Comparison of ENCODE assay signal across 11 cellular contexts in the genomic region with DNA sequence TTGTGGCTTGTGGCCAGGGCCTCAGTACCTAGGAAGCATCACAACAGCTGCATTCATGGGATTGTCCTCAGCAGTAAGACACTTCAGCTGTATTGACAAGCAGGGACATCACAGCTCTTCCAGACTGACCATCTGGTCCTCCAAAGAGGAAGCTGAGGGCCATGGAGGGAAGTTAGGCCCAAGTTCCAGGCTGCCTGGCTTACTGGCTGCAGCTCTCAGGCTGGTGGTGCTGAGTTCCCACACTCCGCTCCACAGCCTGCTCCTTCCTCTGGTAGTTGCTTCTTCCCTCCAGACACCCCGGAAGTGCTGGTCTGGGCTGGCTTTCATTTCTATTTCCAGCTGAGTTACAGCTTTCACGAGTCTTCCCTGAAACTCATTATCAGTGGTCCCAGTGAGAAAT. TPM values are rescaled to one million over a fixed set of nuclear protein-coding genes. Genes with fewer than 3 reads are reported as not detected.
DNase-seq lines count a peak whose midpoint lies in the region; ATAC-seq and TF ChIP-seq lines count a peak whose summit lies in the region.
"Had no signal": no experiment of that assay in that cellular context is flagged by ENCODE, and none has a peak within 500 bp of the region (broad histone marks: within the 10 kb centered on the region; RNA-seq: fewer than 3 reads in every experiment).

No MANE protein-coding gene starts in this region.

- no peak for TF ChIP-seq CTCF in WERI-Rb-1 (IDR thresholded peaks at IDR 0.05; ENCODE audit: low read depth, low read length)
- no peak for TF ChIP-seq CTCF in upper lobe of right lung (IDR thresholded peaks at IDR 0.05)

- DNase-seq in activated naive CD4-positive, alpha-beta T cell treated with anti-CD3 and anti-CD28 coated beads, Interleukin-2, amount 50 U/mL, for 72 hours (ENCODE audit: low spot score in 2 of 2), result no peak
- no peak for DNase-seq in activated naive CD4-positive, alpha-beta T cell treated with Interleukin-2 at 50 U/mL for 16 hours
- no peak for DNase-seq in WERI-Rb-1
- DNase-seq in left lobe of liver (ENCODE audit: low spot score), result no peak
- no peak for DNase-seq in upper lobe of right lung
- no peak for DNase-seq in NCI-H2107 treated with DMSO at 0.1 percent for 48 hours (lab: John Stamatoyannopoulos, UW; ENCODE audit: unreplicated experiment)
- no peak for DNase-seq in GM19238 (ENCODE audit: insufficient read length, low spot score)
- DNase-seq: NCI-H2081 had no signal

- H3K27ac Mint-ChIP-seq in activated naive CD4-positive, alpha-beta T cell treated with anti-CD3 and anti-CD28 coated beads, Interleukin-2, amount 50 U/mL, for 72 hours, result peak overlapping the region; percentile 50 to 75

- peak in 1 of 2 donors; percentile 18 for ATAC-seq in activated naive CD4-positive, alpha-beta T cell treated with anti-CD3 and anti-CD28 coated beads, Interleukin-2, amount 50 U/mL, for 72 hours
- ATAC-seq in left lobe of liver, result peak; percentile 58
- peak; percentile 87 for ATAC-seq in upper lobe of right lung
- ATAC-seq in SK-N-SH treated with all-trans-retinoic acid at 6 μM for 48 hours, result no peak

- H3K36me3 Mint-ChIP-seq in activated naive CD4-positive, alpha-beta T cell treated with anti-CD3 and anti-CD28 coated beads, Interleukin-2, amount 50 U/mL, for 72 hours, result no peaks in the 10 kb centered on the region

- H3K9me3 ChIP-seq in WERI-Rb-1 (ENCODE audit: severe bottlenecking) (no peaks in the 10 kb centered on the region), upper lobe of right lung (no peaks in the 10 kb centered on the region)
- H3K9me3 ChIP-seq: Peyer's patch, thoracic aorta had no signal

- H3K27ac ChIP-seq in WERI-Rb-1 (peak overlapping the region; percentile 55), upper lobe of right lung (peak overlapping the region; percentile 24)
- H3K27ac ChIP-seq: thoracic aorta had no signal

- no peaks in the 10 kb centered on the region for H3K9me3 Mint-ChIP-seq in activated naive CD4-positive, alpha-beta T cell treated with anti-CD3 and anti-CD28 coated beads, Interleukin-2, amount 50 U/mL, for 72 hours

- peaks cover 23% of the 10 kb centered on the region for H3K4me1 ChIP-seq in upper lobe of right lung

- no peaks in the 10 kb centered on the region for H3K27me3 ChIP-seq in WERI-Rb-1 (ENCODE audit: insufficient read depth, low read depth, severe bottlenecking)
- H3K27me3 ChIP-seq in upper lobe of right lung, result no peaks in the 10 kb centered on the region
- H3K27me3 ChIP-seq: Peyer's patch had no signal

- H3K4me3 ChIP-seq in WERI-Rb-1 (ENCODE audit: low read depth, low read length) (no peak overlapping the region), upper lobe of right lung (no peak overlapping the region)
- H3K4me3 ChIP-seq: Peyer's patch, thoracic aorta had no signal

- intact Hi-C loops in upper lobe of right lung (cut with DNase I), result no loop called here

- no peaks in the 10 kb centered on the region for H3K36me3 ChIP-seq in WERI-Rb-1
- no peaks in the 10 kb centered on the region for H3K36me3 ChIP-seq in upper lobe of right lung
- H3K36me3 ChIP-seq: Peyer's patch, thoracic aorta had no signal

TF ChIP-seq in SK-N-SH treated with all-trans-retinoic acid at 6 μM for 48 hours, 23 proteins besides CTCF, POLR2A, EP300 and RAD21:
- no peak for TF ChIP-seq OSR1 (CRISPR knock-in tag; IDR thresholded peaks at IDR 0.05)
- TF ChIP-seq CSDC2 (CRISPR knock-in tag; IDR thresholded peaks at IDR 0.05), result no peak
- no peak for TF ChIP-seq BACH2 (CRISPR knock-in tag; IDR thresholded peaks at IDR 0.05; ENCODE audit: borderline replicate concordance)
- TF ChIP-seq ISL1 (CRISPR knock-in tag; IDR thresholded peaks at IDR 0.05), result no peak
- no peak for TF ChIP-seq ESRRG (CRISPR knock-in tag; IDR thresholded peaks at IDR 0.05)
- TF ChIP-seq, protein P1, sequence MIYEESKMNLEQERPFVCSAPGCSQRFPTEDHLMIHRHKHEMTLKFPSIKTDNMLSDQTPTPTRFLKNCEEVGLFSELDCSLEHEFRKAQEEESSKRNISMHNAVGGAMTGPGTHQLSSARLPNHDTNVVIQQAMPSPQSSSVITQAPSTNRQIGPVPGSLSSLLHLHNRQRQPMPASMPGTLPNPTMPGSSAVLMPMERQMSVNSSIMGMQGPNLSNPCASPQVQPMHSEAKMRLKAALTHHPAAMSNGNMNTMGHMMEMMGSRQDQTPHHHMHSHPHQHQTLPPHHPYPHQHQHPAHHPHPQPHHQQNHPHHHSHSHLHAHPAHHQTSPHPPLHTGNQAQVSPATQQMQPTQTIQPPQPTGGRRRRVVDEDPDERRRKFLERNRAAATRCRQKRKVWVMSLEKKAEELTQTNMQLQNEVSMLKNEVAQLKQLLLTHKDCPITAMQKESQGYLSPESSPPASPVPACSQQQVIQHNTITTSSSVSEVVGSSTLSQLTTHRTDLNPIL (CRISPR knock-in tag; IDR thresholded peaks at IDR 0.05; ENCODE audit: low read depth), result no peak
- TF ChIP-seq RARB (CRISPR knock-in tag; IDR thresholded peaks at IDR 0.05), result no peak
- no peak for TF ChIP-seq ZNF565 (CRISPR knock-in tag; conservative IDR thresholded peaks at IDR 0.05; ENCODE audit: low read depth)
- TF ChIP-seq PPARA (CRISPR knock-in tag; IDR thresholded peaks at IDR 0.05; ENCODE audit: borderline replicate concordance), result no peak
- no peak for TF ChIP-seq TOX (CRISPR knock-in tag; IDR thresholded peaks at IDR 0.05; ENCODE audit: borderline replicate concordance)
- TF ChIP-seq TCF4 (CRISPR knock-in tag; IDR thresholded peaks at IDR 0.05; ENCODE audit: borderline replicate concordance), result no peak
- no peak for TF ChIP-seq ZC3H10 (CRISPR knock-in tag; IDR thresholded peaks at IDR 0.05)

RNA-seq across cellular contexts. Expression of a gene that starts 5.7 kb away (rescaled TPM):
- total RNA-seq in activated naive CD4-positive, alpha-beta T cell treated with anti-CD3 and anti-CD28 coated beads, Interleukin-2, amount 50 U/mL, for 72 hours, result 100 to 1,000 TPM; 128 to 254 TPM
- 8.0 TPM for total RNA-seq in left lobe of liver
- 102 TPM for total RNA-seq in upper lobe of right lung

RNA-seq across cellular contexts. Expression of a gene that starts 17.5 kb away (rescaled TPM):
- under 1 TPM; 0.11 to 0.53 TPM for total RNA-seq in activated naive CD4-positive, alpha-beta T cell treated with anti-CD3 and anti-CD28 coated beads, Interleukin-2, amount 50 U/mL, for 72 hours
- total RNA-seq in left lobe of liver, result not detected
- not detected for total RNA-seq in upper lobe of right lung
- total RNA-seq: thoracic aorta had no signal

RNA-seq across cellular contexts. Expression of a gene that starts 25.7 kb away (rescaled TPM):
- total RNA-seq in activated naive CD4-positive, alpha-beta T cell treated with anti-CD3 and anti-CD28 coated beads, Interleukin-2, amount 50 U/mL, for 72 hours, result 1 to 10 TPM in 1 of 2 donors, not detected in 1; 1.9 TPM
- 2.0 TPM for total RNA-seq in left lobe of liver
- 47.2 TPM for total RNA-seq in upper lobe of right lung

RNA-seq across cellular contexts. Expression of a gene that starts 48.9 kb away (rescaled TPM):
- 10 to 100 TPM; 13.5 to 47.3 TPM for total RNA-seq in activated naive CD4-positive, alpha-beta T cell treated with anti-CD3 and anti-CD28 coated beads, Interleukin-2, amount 50 U/mL, for 72 hours
- total RNA-seq in left lobe of liver (0.63 TPM), upper lobe of right lung (11.9 TPM)

Comparison
In these comparisons a context has a peak if more than half of its experiments do, and no peak if none do; other contexts are left out.
1. RNA of a gene that starts 5.7 kb away (total RNA-seq): 128 to 254 TPM in activated naive CD4-positive, alpha-beta T cell treated with anti-CD3 and anti-CD28 coated beads, Interleukin-2, amount 50 U/mL, for 72 hours and 102 TPM in upper lobe of right lung (single experiment); 8.0 TPM in left lobe of liver (single experiment); every median in the first group is over 10 times any median in the second.
2. RNA of a gene that starts 25.7 kb away (total RNA-seq): 47.2 TPM in upper lobe of right lung (single experiment); 2.0 TPM in left lobe of liver (single experiment) and 1.9 TPM in activated naive CD4-positive, alpha-beta T cell treated with anti-CD3 and anti-CD28 coated beads, Interleukin-2, amount 50 U/mL, for 72 hours; every median in the first group is over 10 times any median in the second.